Comparison of ENCODE assay signal across 21 cellular contexts in genomic region chr11:134514354-134514951, GRCh38.
A peak's percentile ranks its signal among the peaks of the same experiment; 100 is the strongest.
DNase-seq lines count a peak whose midpoint lies in the region; ATAC-seq, FAIRE-seq and TF ChIP-seq lines count a peak whose summit lies in the region.
"Had no signal": no experiment of that assay in that cellular context is flagged by ENCODE, and none has a peak within 500 bp of the region (broad histone marks: within the 10 kb centered on the region; RNA-seq: fewer than 3 reads in every experiment).

No MANE protein-coding gene starts in this region.

- no peak overlapping the region for H3K18ac ChIP-seq in H9 (ENCODE audit: insufficient read length, low read depth, low read length)

- H3K14ac ChIP-seq in H9 (ENCODE audit: insufficient read depth, low read length): 0 out of 2 replicates have a peak overlapping the region, but pooled peaks have one; percentile 11

- TF ChIP-seq CTCF in H9 (conservative IDR thresholded peaks at IDR 0.05): no peak
- TF ChIP-seq CTCF in RWPE2 (IDR thresholded peaks at IDR 0.05; ENCODE audit: poor library complexity, severe bottlenecking): no peak
- TF ChIP-seq CTCF in kidney (IDR thresholded peaks at IDR 0.05; ENCODE audit: borderline replicate concordance, extremely low read depth, insufficient read depth): no peak
- no peak for TF ChIP-seq CTCF in progenitor cell of endocrine pancreas (IDR thresholded peaks at IDR 0.05; ENCODE audit: unreplicated experiment)

- H3K27ac Mint-ChIP-seq in H9 (peak overlapping the region in 2 of 3 experiments; percentile 56 to 74; a peak in 2 of 7 replicates), progenitor cell of endocrine pancreas (peak overlapping the region; percentile 36)
- H3K27ac Mint-ChIP-seq: activated CD4-positive, alpha-beta T cell treated with anti-CD3 and anti-CD28 coated beads, Interleukin-2, amount 10 ng/mL, durations not matched to agents 7 days and 5 days; activated naive CD4-positive, alpha-beta T cell treated with anti-CD3 and anti-CD28 coated beads for 36 hours; CD4-positive, CD25-positive, alpha-beta regulatory T cell; IgD-negative memory B cell had no signal

- H3K4me1 Mint-ChIP-seq in H9: peaks cover 6 to 13% of the 10 kb centered on the region in 2 experiments
- peaks cover 21% of the 10 kb centered on the region for H3K4me1 Mint-ChIP-seq in progenitor cell of endocrine pancreas (ENCODE audit: low read depth)
- H3K4me1 Mint-ChIP-seq: activated CD4-positive, alpha-beta T cell treated with anti-CD3 and anti-CD28 coated beads, Interleukin-2, amount 10 ng/mL, durations not matched to agents 7 days and 5 days; central memory CD8-positive, alpha-beta T cell had no signal

- no peak for DNase-seq in H9
- DNase-seq in RWPE2 (ENCODE audit: low spot score): peak; percentile 49
- DNase-seq in kidney: peak; percentile 61
- no peak for DNase-seq in progenitor cell of endocrine pancreas (ENCODE audit: low spot score, unreplicated experiment)
- DNase-seq in SW480 (ENCODE audit: low spot score): no peak
- DNase-seq in EL: no peak
- DNase-seq: activated CD4-positive, alpha-beta T cell treated with anti-CD3 and anti-CD28 coated beads, Interleukin-2, amount 10 ng/mL, durations not matched to agents 7 days and 5 days; activated CD8-positive, alpha-beta memory T cell treated with anti-CD3 and anti-CD28 coated beads, Interleukin-2, amount 50 U/mL, for 48 hours; activated naive CD4-positive, alpha-beta T cell treated with anti-CD3 and anti-CD28 coated beads for 36 hours; CD4-positive, CD25-positive, alpha-beta regulatory T cell; left ventricle myocardium superior; MG63; NCI-H446; SIG-M5 had no signal

- no peak overlapping the region for H2BK5ac ChIP-seq in H9 (ENCODE audit: insufficient read length, low read length)

- H3K36me3 ChIP-seq in RWPE2 (ENCODE audit: low read depth) (no peaks in the 10 kb centered on the region), kidney (ENCODE audit: control insufficient read depth in 1 of 2, insufficient read depth in 2 of 2, low read length in 2 of 2) (no peaks in the 10 kb centered on the region)
- H3K36me3 ChIP-seq: HAP-1, MG63, neutrophil, uterus had no signal

- peak; percentile 47; the same call in 2 of the 3 replicates for ATAC-seq in RWPE2 (ENCODE audit: low read depth)
- ATAC-seq in GM18505 (IDR thresholded peaks at IDR 0.05; ENCODE audit: unreplicated experiment): no peak
- ATAC-seq: left ventricle myocardium superior had no signal

- H2AK5ac ChIP-seq in H9 (ENCODE audit: insufficient read length, low read length): no peak overlapping the region

- H3K9me3 ChIP-seq in H9 (ENCODE audit: control insufficient read depth, low read depth, low read length): no peaks in the 10 kb centered on the region
- no peaks in the 10 kb centered on the region for H3K9me3 ChIP-seq in RWPE2 (ENCODE audit: severe bottlenecking)
- H3K9me3 ChIP-seq in kidney (ENCODE audit: control insufficient read depth in 1 of 2, low read length in 2 of 2): no peaks in the 10 kb centered on the region
- H3K9me3 ChIP-seq: HAP-1, MG63, neutrophil, uterus had no signal

- no peaks in the 10 kb centered on the region for H3K23me2 ChIP-seq in H9 (ENCODE audit: insufficient read length, low read depth, low read length, poor library complexity, severe bottlenecking)

- no peak overlapping the region for H3K23ac ChIP-seq in H9 (ENCODE audit: insufficient read length, low read depth, low read length)

- no peak overlapping the region for H2BK120ac ChIP-seq in H9 (ENCODE audit: low read depth, low read length, poor library complexity, severe bottlenecking)

- H2BK12ac ChIP-seq in H9 (ENCODE audit: insufficient read length, low read depth, low read length): no peak overlapping the region

- TF ChIP-seq POLR2A in GM18505 (IDR thresholded peaks at IDR 0.05; ENCODE audit: borderline replicate concordance, extremely low read depth, insufficient read depth, insufficient read length): no peak

- H3K4me3 ChIP-seq in RWPE2 (ENCODE audit: severe bottlenecking) (no peak overlapping the region), kidney (ENCODE audit: low read length in 2 of 2) (no peak overlapping the region)
- H3K4me3 ChIP-seq: HAP-1, MG63, uterus had no signal

- H3K56ac ChIP-seq in H9 (ENCODE audit: insufficient read length, low read depth, low read length): no peak overlapping the region

- H4K20me1 ChIP-seq in H9 (ENCODE audit: control insufficient read depth, insufficient read depth, insufficient read length): no peaks in the 10 kb centered on the region

- H3K79me2 ChIP-seq in H9 (ENCODE audit: insufficient read depth, low read length): no peaks in the 10 kb centered on the region

- no peak overlapping the region for H3K4ac ChIP-seq in H9 (ENCODE audit: low read depth, low read length)

- no peak overlapping the region for H3K4me3 Mint-ChIP-seq in H9
- H3K4me3 Mint-ChIP-seq in progenitor cell of endocrine pancreas (ENCODE audit: low read depth): no peak overlapping the region
- H3K4me3 Mint-ChIP-seq: activated CD4-positive, alpha-beta T cell treated with anti-CD3 and anti-CD28 coated beads, Interleukin-2, amount 10 ng/mL, durations not matched to agents 7 days and 5 days; activated naive CD4-positive, alpha-beta T cell treated with anti-CD3 and anti-CD28 coated beads for 36 hours; CD4-positive, CD25-positive, alpha-beta regulatory T cell; central memory CD8-positive, alpha-beta T cell; IgD-negative memory B cell had no signal

- no peak overlapping the region for H3K4me2 ChIP-seq in H9 (ENCODE audit: insufficient read depth, insufficient read length, low read length)

- no peak overlapping the region for H3K9ac ChIP-seq in H9 (ENCODE audit: extremely low read depth, insufficient read length, low read length)
- no peak overlapping the region for H3K9ac ChIP-seq in kidney (ENCODE audit: low read length in 2 of 2)

- intact Hi-C loops in kidney (cut with DNase I): no loop called here

- H3T11ph ChIP-seq in H9 (ENCODE audit: low read length): no peak overlapping the region

- no peak overlapping the region for H2BK20ac ChIP-seq in H9 (ENCODE audit: low read depth, low read length, poor library complexity, severe bottlenecking)

- H3K79me1 ChIP-seq in H9 (ENCODE audit: insufficient read depth, low read depth, low read length, poor library complexity, severe bottlenecking): no peaks in the 10 kb centered on the region

- no peaks in the 10 kb centered on the region for H3K9me3 Mint-ChIP-seq in H9
- H3K9me3 Mint-ChIP-seq in progenitor cell of endocrine pancreas (ENCODE audit: low read depth): no peaks in the 10 kb centered on the region
- H3K9me3 Mint-ChIP-seq: activated CD4-positive, alpha-beta T cell treated with anti-CD3 and anti-CD28 coated beads, Interleukin-2, amount 10 ng/mL, durations not matched to agents 7 days and 5 days; activated naive CD4-positive, alpha-beta T cell treated with anti-CD3 and anti-CD28 coated beads for 36 hours; CD4-positive, CD25-positive, alpha-beta regulatory T cell; central memory CD8-positive, alpha-beta T cell; IgD-negative memory B cell had no signal

- H3K4me1 ChIP-seq in H9 (ENCODE audit: insufficient read depth, low read length) (no peaks in the 10 kb centered on the region), RWPE2 (ENCODE audit: insufficient read depth, poor library complexity, severe bottlenecking) (no peaks in the 10 kb centered on the region), kidney (ENCODE audit: control insufficient read depth in 1 of 2, insufficient read depth in 1 of 2, low read depth in 1 of 2, low read length in 2 of 2) (no peaks in the 10 kb centered on the region)
- H3K4me1 ChIP-seq: HAP-1, uterus had no signal

- no peak overlapping the region for H2AFZ ChIP-seq in H9 (ENCODE audit: low read length)

- no CpG with 5 or more reads among the region's 10 CpGs for WGBS in H9 (ENCODE audit: extremely low coverage, insufficient read length, low lambda C conversion rate)

- FAIRE-seq in kidney (lab: Jason Lieb, UNC): no peak

- H4K8ac ChIP-seq in H9 (replicated peaks; ENCODE audit: insufficient read length, low read depth, low read length): no peak overlapping the region

- no peak overlapping the region for H4K91ac ChIP-seq in H9 (ENCODE audit: insufficient read length, low read depth, low read length)

- H3K36me3 Mint-ChIP-seq in H9 (ENCODE audit: insufficient read depth in 1 of 3, low read depth in 3 of 3) (no peaks in the 10 kb centered on the region), progenitor cell of endocrine pancreas (ENCODE audit: insufficient read depth) (no peaks in the 10 kb centered on the region)
- H3K36me3 Mint-ChIP-seq: CD4-positive, CD25-positive, alpha-beta regulatory T cell; IgD-negative memory B cell had no signal

- no peak overlapping the region for H3K27ac ChIP-seq in H9 (ENCODE audit: insufficient read length, low read depth, low read length)
- no peak overlapping the region for H3K27ac ChIP-seq in RWPE2 (ENCODE audit: poor library complexity, severe bottlenecking)
- no peak overlapping the region for H3K27ac ChIP-seq in kidney (ENCODE audit: low read depth in 2 of 2, low read length in 2 of 2)
- H3K27ac ChIP-seq: epithelial cell of prostate, neutrophil, uterus had no signal

- no peaks in the 10 kb centered on the region for H3K27me3 ChIP-seq in H9 (ENCODE audit: insufficient read depth, low read length)
- no peaks in the 10 kb centered on the region for H3K27me3 ChIP-seq in RWPE2 (ENCODE audit: insufficient read depth, poor library complexity, severe bottlenecking)
- H3K27me3 ChIP-seq: MG63, neutrophil, uterus had no signal

- H3K27me3 Mint-ChIP-seq in H9 (ENCODE audit: low read depth): peaks cover 24% of the 10 kb centered on the region
- peaks cover 55% of the 10 kb centered on the region for H3K27me3 Mint-ChIP-seq in progenitor cell of endocrine pancreas
- H3K27me3 Mint-ChIP-seq: activated CD4-positive, alpha-beta T cell treated with anti-CD3 and anti-CD28 coated beads, Interleukin-2, amount 10 ng/mL, durations not matched to agents 7 days and 5 days; CD4-positive, CD25-positive, alpha-beta regulatory T cell had no signal

- no peak overlapping the region for H4K5ac ChIP-seq in H9 (ENCODE audit: insufficient read length, low read depth, low read length)

- no peak overlapping the region for H2BK15ac ChIP-seq in H9 (ENCODE audit: low read depth, low read length)

Comparison
In these comparisons a context has a peak if more than half of its experiments do, and no peak if none do; other contexts are left out.
1. DNase-seq: peak in RWPE2 (single experiment) and kidney (single experiment); none in H9 (single experiment), progenitor cell of endocrine pancreas (single experiment), SW480 (single experiment) and EL (single experiment).